ENCODE assay signal across 10 cellular contexts in genomic region chr9:125125523-125125922, GRCh38.
DNase-seq lines count a peak whose midpoint lies in the region; ATAC-seq and TF ChIP-seq lines count a peak whose summit lies in the region.
"Had no signal": no experiment of that assay in that cellular context is flagged by ENCODE, and none has a peak within 500 bp of the region (broad histone marks: within the 10 kb centered on the region; RNA-seq: fewer than 3 reads in every experiment).

No MANE protein-coding gene starts in this region.

- H3K27me3 ChIP-seq in BLaER1: no peaks in the 10 kb centered on the region
- no peaks in the 10 kb centered on the region for H3K27me3 ChIP-seq in Loucy (ENCODE audit: insufficient read depth, low read length, poor library complexity, severe bottlenecking)

- H3K4me3 Mint-ChIP-seq in nephron progenitor cell: no peak overlapping the region

- H3F3A ChIP-seq in Loucy (ENCODE audit: low read depth): peaks cover 8% of the 10 kb centered on the region; the same call in 1 of the 2 replicates

- no peak overlapping the region for H3K9ac ChIP-seq in BLaER1
- H3K9ac ChIP-seq in Loucy (ENCODE audit: low read depth, low read length, poor library complexity, severe bottlenecking): peak overlapping the region; percentile 58

- DNase-seq in astrocyte of the spinal cord (ENCODE audit: low read depth, low spot score) (peak; percentile 17), nephron progenitor cell (no peak), COR-L47 (lab: John Stamatoyannopoulos, UW) (no peak), medulla oblongata (ENCODE audit: extremely low spot score) (no peak), islet precursor cell (no peak)
- DNase-seq: DMS153, NCI-H748 treated with DMSO at 0.1 percent for 48 hours had no signal

- no peak overlapping the region for H2AFZ ChIP-seq in Loucy (ENCODE audit: low read length)

- peak overlapping the region; percentile 99 for H3K27ac Mint-ChIP-seq in nephron progenitor cell

- no peaks in the 10 kb centered on the region for H3K27me3 Mint-ChIP-seq in nephron progenitor cell (ENCODE audit: low read depth, poor library complexity)

- H3K9me2 ChIP-seq in Loucy (replicated peaks; ENCODE audit: low read depth, low read length): no peaks in the 10 kb centered on the region

- TF ChIP-seq CTCF in Loucy (conservative IDR thresholded peaks at IDR 0.05; ENCODE audit: low read length) (no peak), astrocyte of the spinal cord (IDR thresholded peaks at IDR 0.05; ENCODE audit: low read depth, low read length) (no peak), nephron progenitor cell (IDR thresholded peaks at IDR 0.05) (no peak)

- H3K36me3 ChIP-seq in BLaER1 (peaks cover 21% of the 10 kb centered on the region; the same call in 1 of the 2 replicates), Loucy (ENCODE audit: insufficient read depth, low read length) (no peaks in the 10 kb centered on the region)

- H3K4me1 ChIP-seq in BLaER1 (peaks cover 75% of the 10 kb centered on the region), Loucy (ENCODE audit: insufficient read depth, low read length, poor library complexity, severe bottlenecking) (peaks cover 44% of the 10 kb centered on the region)

- H3K4me1 Mint-ChIP-seq in nephron progenitor cell: peaks cover 21% of the 10 kb centered on the region

- H3K36me3 Mint-ChIP-seq in nephron progenitor cell (ENCODE audit: low read depth): peaks cover 18% of the 10 kb centered on the region

- H3K4me3 ChIP-seq in BLaER1: no peak overlapping the region
- peak overlapping the region; percentile 52 for H3K4me3 ChIP-seq in Loucy (ENCODE audit: low read length, poor library complexity, severe bottlenecking)
- H3K4me3 ChIP-seq in astrocyte of the spinal cord (ENCODE audit: low read depth, low read length): no peak overlapping the region

- H4K20me1 ChIP-seq in BLaER1 (no peaks in the 10 kb centered on the region), Loucy (ENCODE audit: insufficient read depth, low read length, poor library complexity, severe bottlenecking) (peaks cover 3% of the 10 kb centered on the region)

- in situ Hi-C loops in astrocyte of the spinal cord (cut with HindIII; ENCODE audit: low sequenced_read_pairs): no loop called here

- H3K79me2 ChIP-seq in Loucy (ENCODE audit: insufficient read depth, low read length): peaks cover 80% of the 10 kb centered on the region

- ATAC-seq in GM19023 (IDR thresholded peaks at IDR 0.05; ENCODE audit: unreplicated experiment): no peak

- no peaks in the 10 kb centered on the region for H3K9me3 ChIP-seq in BLaER1
- no peaks in the 10 kb centered on the region for H3K9me3 ChIP-seq in Loucy (ENCODE audit: insufficient read depth, low read depth, low read length)

- peak overlapping the region; percentile 52 for H3K27ac ChIP-seq in BLaER1

- no peaks in the 10 kb centered on the region for H3K9me3 Mint-ChIP-seq in nephron progenitor cell

- H3K4me2 ChIP-seq in BLaER1 (peak overlapping the region; percentile 63), Loucy (ENCODE audit: low read depth, low read length, poor library complexity, severe bottlenecking) (peak overlapping the region; percentile 73)
